In genomic region chr7:157688439-157689268, GRCh38 we compare ENCODE assay signal across 19 cellular contexts.
DNase-seq lines count a peak whose midpoint lies in the region; ATAC-seq and TF ChIP-seq lines count a peak whose summit lies in the region.
"Had no signal": no experiment of that assay in that cellular context is flagged by ENCODE, and none has a peak within 500 bp of the region (broad histone marks: within the 10 kb centered on the region; RNA-seq: fewer than 3 reads in every experiment).

No MANE protein-coding gene starts in this region.

- peak overlapping the region; percentile 99 for H2BK5ac ChIP-seq in neuronal stem cell (ENCODE audit: low read length)

- H3K9me2 ChIP-seq in SK-N-SH (no peaks in the 10 kb centered on the region), HCT116 (ENCODE audit: insufficient read depth) (no peaks in the 10 kb centered on the region)

- no peaks in the 10 kb centered on the region for H3K36me3 Mint-ChIP-seq in endodermal cell (ENCODE audit: low read depth)
- H3K36me3 Mint-ChIP-seq in activated naive CD8-positive, alpha-beta T cell treated with anti-CD3 and anti-CD28 coated beads for 36 hours, result no peaks in the 10 kb centered on the region

- no peaks in the 10 kb centered on the region for H3K27me3 ChIP-seq in SK-N-SH (ENCODE audit: insufficient read depth)
- H3K27me3 ChIP-seq in HCT116 (ENCODE audit: insufficient read depth, low read length), result no peaks in the 10 kb centered on the region
- no peaks in the 10 kb centered on the region for H3K27me3 ChIP-seq in endodermal cell (ENCODE audit: control insufficient read depth, insufficient read depth, low read length, poor library complexity, severe bottlenecking)
- no peaks in the 10 kb centered on the region for H3K27me3 ChIP-seq in neuronal stem cell (ENCODE audit: control insufficient read depth in 3 of 3, insufficient read depth in 3 of 3, low read depth in 1 of 3, low read length in 3 of 3)
- H3K27me3 ChIP-seq: SJSA1 had no signal

- H3K23ac ChIP-seq in neuronal stem cell (ENCODE audit: low read depth, low read length, poor library complexity), result peak overlapping the region; percentile 81

- H3K36me3 ChIP-seq in SK-N-SH (replicated peaks in 1 of 2; ENCODE audit: control insufficient read depth in 1 of 2, insufficient read depth in 2 of 2, low read length in 1 of 2), result peaks cover 0 to 2% of the 10 kb centered on the region in 2 experiments
- no peaks in the 10 kb centered on the region for H3K36me3 ChIP-seq in HCT116 (ENCODE audit: control insufficient read depth in 1 of 2, insufficient read depth in 2 of 2, low read length in 2 of 2)
- H3K36me3 ChIP-seq in endodermal cell (ENCODE audit: control insufficient read depth, insufficient read depth, low read length), result no peaks in the 10 kb centered on the region
- H3K36me3 ChIP-seq in neuronal stem cell (replicated peaks in 1 of 2; ENCODE audit: control insufficient read depth in 2 of 2, insufficient read depth in 2 of 2, low read length in 2 of 2), result peaks cover 0 to 51% of the 10 kb centered on the region in 2 donors
- H3K36me3 ChIP-seq: prostate gland, SJSA1 had no signal

- peak overlapping the region; percentile 100 for H3K18ac ChIP-seq in neuronal stem cell (ENCODE audit: low read length)

- POLR2A ChIA-PET in SK-N-SH (lab: Yijun Ruan, JAX) (no interaction called here), HCT116 (lab: Charles Lee) (no interaction called here)

- DNase-seq in SK-N-SH, result peak; percentile 41
- DNase-seq in HCT116 (ENCODE audit: low read depth, low spot score), result no peak
- peak; percentile 82 for DNase-seq in endodermal cell
- peak; percentile 48 for DNase-seq in neuronal stem cell (ENCODE audit: low spot score)
- DNase-seq in foreskin melanocyte, result no peak
- no peak for DNase-seq in activated naive CD8-positive, alpha-beta T cell treated with anti-CD3 and anti-CD28 coated beads for 36 hours
- DNase-seq: 8988T; activated naive CD4-positive, alpha-beta T cell; DMS79; GOT3; IMR-90; NCI-H1092; NCI-H226; stimulated activated CD4-positive, alpha-beta T cell treated with anti-CD3 and anti-CD28 coated beads, Interleukin-15, amount 100 ng/mL, for 24 hours had no signal

- H2BK12ac ChIP-seq in neuronal stem cell (ENCODE audit: low read length), result peak overlapping the region; percentile 69

- H3F3A ChIP-seq in SK-N-SH (replicated peaks; ENCODE audit: insufficient read depth), result peaks cover 8% of the 10 kb centered on the region

- H3K9ac ChIP-seq in SK-N-SH, result no peak overlapping the region
- H3K9ac ChIP-seq in HCT116 (ENCODE audit: low read length), result no peak overlapping the region
- no peak overlapping the region for H3K9ac ChIP-seq in endodermal cell (ENCODE audit: extremely low read depth, low read length, poor library complexity, severe bottlenecking)
- peak overlapping the region; percentile 94 for H3K9ac ChIP-seq in neuronal stem cell (ENCODE audit: low read depth, low read length, poor library complexity)

- ATAC-seq in SK-N-SH treated with all-trans-retinoic acid at 6 μM for 48 hours, result no peak
- no peak for ATAC-seq in HCT116
- no peak for ATAC-seq in GM18520 (IDR thresholded peaks at IDR 0.05; ENCODE audit: unreplicated experiment)

- H3K14ac ChIP-seq in neuronal stem cell (ENCODE audit: low read length), result peak overlapping the region; percentile 38

- H3K79me1 ChIP-seq in neuronal stem cell (ENCODE audit: low read depth, low read length), result peaks cover 19% of the 10 kb centered on the region

- peak overlapping the region; percentile 99 for H2AK5ac ChIP-seq in neuronal stem cell (ENCODE audit: low read depth, low read length)

- RAD21 ChIA-PET in HCT116 (lab: Charles Lee; ENCODE audit: low non-redundant PET in 1 of 2, low total read pairs in 2 of 2, uncharacterized antibody in 2 of 2, unreplicated experiment in 2 of 2), result no interaction called here

- TF ChIP-seq CTCF in SK-N-SH (IDR thresholded peaks at IDR 0.05) (no peak), HCT116 (IDR thresholded peaks at IDR 0.05 in 2 of 3, conservative IDR thresholded peaks at IDR 0.05 in 1 of 3; ENCODE audit: borderline replicate concordance in 1 of 3, insufficient read depth in 1 of 3, low read depth in 2 of 3, low read length in 2 of 3) (no peak), endodermal cell (conservative IDR thresholded peaks at IDR 0.05) (no peak)

- peaks cover 12% of the 10 kb centered on the region for H3K4me1 Mint-ChIP-seq in endodermal cell
- H3K4me1 Mint-ChIP-seq in activated naive CD8-positive, alpha-beta T cell treated with anti-CD3 and anti-CD28 coated beads for 36 hours, result peaks cover 20% of the 10 kb centered on the region
- H3K4me1 Mint-ChIP-seq: CD14-positive monocyte had no signal

- no peak for TF ChIP-seq POLR2A in HCT116 (IDR thresholded peaks at IDR 0.05; ENCODE audit: borderline replicate concordance, extremely low read depth, insufficient read depth, insufficient read length)

- H3K27ac ChIP-seq in SK-N-SH (ENCODE audit: low read depth in 2 of 2, low read length in 1 of 2) (no peak overlapping the region), HCT116 (ENCODE audit: low read depth, low read length) (no peak overlapping the region), endodermal cell (ENCODE audit: low read depth, low read length) (no peak overlapping the region), neuronal stem cell (replicated peaks; ENCODE audit: low read length) (peak overlapping the region; percentile 94)
- H3K27ac ChIP-seq: prostate gland, SJSA1 had no signal

- TF ChIP-seq RAD21 in SK-N-SH (IDR thresholded peaks at IDR 0.05; ENCODE audit: low read length) (no peak), HCT116 (IDR thresholded peaks at IDR 0.05; ENCODE audit: low read depth) (no peak)

- H2AFZ ChIP-seq in SK-N-SH (ENCODE audit: low read depth), result no peak overlapping the region
- H2AFZ ChIP-seq in HCT116 (ENCODE audit: low read depth, low read length, poor library complexity, severe bottlenecking), result no peak overlapping the region
- no peak overlapping the region for H2AFZ ChIP-seq in neuronal stem cell (ENCODE audit: low read length)

- WGBS in SK-N-SH (ENCODE audit: low lambda C conversion rate), result 89% methylated on average over 67 of the region's 68 CpGs
- 75 to 86% methylated on average over 26 to 67 of the region's 68 CpGs for WGBS in endodermal cell (ENCODE audit: insufficient coverage in 1 of 2, insufficient read length in 1 of 2), 2 experiments
- no CpG with 5 or more reads among the region's 68 CpGs for WGBS in neuronal stem cell (ENCODE audit: extremely low coverage in 2 of 2, insufficient read length in 2 of 2, insufficient replicate concordance in 1 of 2), 2 donors

- H3K4me2 ChIP-seq in SK-N-SH (no peak overlapping the region), HCT116 (ENCODE audit: low read length) (0 out of 2 replicates have a peak overlapping the region, but pooled peaks have one; percentile 96), neuronal stem cell (ENCODE audit: insufficient read depth, low read length, poor library complexity, severe bottlenecking) (peak overlapping the region; percentile 82)

- CTCF ChIA-PET in SK-N-SH (lab: Yijun Ruan, JAX), result interaction anchor here (0.9 to 1.5 kb wide), 2 partner anchors 15 to 136 kb away, joined by 3 to 4 read pairs; no protein-coding TSS in a partner anchor
- CTCF ChIA-PET in HCT116 (lab: Charles Lee), result no interaction called here

- H3K4me3 Mint-ChIP-seq in endodermal cell, result peak overlapping the region; percentile 46
- H3K4me3 Mint-ChIP-seq in activated naive CD8-positive, alpha-beta T cell treated with anti-CD3 and anti-CD28 coated beads for 36 hours, result no peak overlapping the region

- peaks cover 84% of the 10 kb centered on the region for H3K27me3 Mint-ChIP-seq in endodermal cell (ENCODE audit: insufficient read depth)
- H3K27me3 Mint-ChIP-seq in activated naive CD8-positive, alpha-beta T cell treated with anti-CD3 and anti-CD28 coated beads for 36 hours, result peaks cover 69% of the 10 kb centered on the region

- intact Hi-C loops in HCT116 (cut with micrococcal nuclease), result loop anchor here (10.0 kb wide), 1 partner anchor 254 kb away; no protein-coding TSS in a partner anchor

- H2BK120ac ChIP-seq in neuronal stem cell (ENCODE audit: low read depth, low read length), result peak overlapping the region; percentile 98

- TF ChIP-seq EP300 in SK-N-SH (IDR thresholded peaks at IDR 0.05; ENCODE audit: borderline replicate concordance in 1 of 2, low read depth in 1 of 2, low read length in 1 of 2), result no peak

- H3K4me3 ChIP-seq in SK-N-SH (ENCODE audit: low read depth in 2 of 2, low read length in 1 of 2) (no peak overlapping the region), HCT116 (replicated peaks in 1 of 2; ENCODE audit: low read depth in 1 of 2, low read length in 2 of 2) (no peak overlapping the region), endodermal cell (ENCODE audit: low read length) (no peak overlapping the region), neuronal stem cell (ENCODE audit: low read length in 2 of 2) (peak overlapping the region; percentile 98)
- H3K4me3 ChIP-seq: prostate gland, SJSA1 had no signal

- H2BK15ac ChIP-seq in neuronal stem cell (ENCODE audit: low read length), result peak overlapping the region; percentile 69

- peaks cover 5% of the 10 kb centered on the region; the same call in 1 of the 2 replicates for H3K79me2 ChIP-seq in SK-N-SH (ENCODE audit: insufficient read depth)
- peaks cover 7% of the 10 kb centered on the region; the same call in 1 of the 2 replicates for H3K79me2 ChIP-seq in HCT116 (ENCODE audit: insufficient read depth, low read length)

- H3K9me3 Mint-ChIP-seq in endodermal cell, result no peaks in the 10 kb centered on the region
- H3K9me3 Mint-ChIP-seq in activated naive CD8-positive, alpha-beta T cell treated with anti-CD3 and anti-CD28 coated beads for 36 hours, result no peaks in the 10 kb centered on the region

- peak overlapping the region; percentile 6 for H3K4ac ChIP-seq in neuronal stem cell (ENCODE audit: low read length)

- H3K9me3 ChIP-seq in SK-N-SH, result no peaks in the 10 kb centered on the region
- H3K9me3 ChIP-seq in HCT116 (ENCODE audit: control insufficient read depth in 1 of 2, insufficient read depth in 1 of 2, low read depth in 1 of 2, low read length in 2 of 2), result no peaks in the 10 kb centered on the region
- peaks cover 22% of the 10 kb centered on the region for H3K9me3 ChIP-seq in endodermal cell (ENCODE audit: control insufficient read depth, low read length)
- H3K9me3 ChIP-seq in neuronal stem cell (replicated peaks in 1 of 2; ENCODE audit: control insufficient read depth in 2 of 2, insufficient read depth in 1 of 2, low read depth in 1 of 2, low read length in 2 of 2), result no peaks in the 10 kb centered on the region
- H3K9me3 ChIP-seq: prostate gland had no signal

- H4K20me1 ChIP-seq in SK-N-SH (ENCODE audit: insufficient read depth), result no peaks in the 10 kb centered on the region
- H4K20me1 ChIP-seq in HCT116 (ENCODE audit: insufficient read depth), result no peaks in the 10 kb centered on the region

- peak overlapping the region; percentile 53 for H4K91ac ChIP-seq in neuronal stem cell (ENCODE audit: low read depth, low read length, poor library complexity)

- H3K4me1 ChIP-seq in SK-N-SH (ENCODE audit: control insufficient read depth in 1 of 2, insufficient read depth in 2 of 2, low read depth in 1 of 2, low read length in 1 of 2), result peaks cover 0 to 17% of the 10 kb centered on the region in 2 experiments; a peak in 1 of 4 replicates
- peaks cover 0 to 13% of the 10 kb centered on the region in 2 experiments; a peak in 3 of 4 replicates for H3K4me1 ChIP-seq in HCT116 (ENCODE audit: control insufficient read depth in 1 of 2, insufficient read depth in 2 of 2, low read length in 2 of 2)
- H3K4me1 ChIP-seq in endodermal cell (ENCODE audit: control insufficient read depth, insufficient read depth, low read length), result no peaks in the 10 kb centered on the region
- H3K4me1 ChIP-seq in neuronal stem cell (ENCODE audit: control insufficient read depth in 2 of 2, insufficient read depth in 1 of 2, low read depth in 1 of 2, low read length in 2 of 2), result peaks cover 12 to 14% of the 10 kb centered on the region in 2 donors
- H3K4me1 ChIP-seq: prostate gland, SJSA1 had no signal

- BruUV-seq in HCT116 (replicated peaks; lab: Mats Ljungman, UMichigan), result no TSS peak

- no peak overlapping the region for H3K27ac Mint-ChIP-seq in endodermal cell
- H3K27ac Mint-ChIP-seq in activated naive CD8-positive, alpha-beta T cell treated with anti-CD3 and anti-CD28 coated beads for 36 hours, result no peak overlapping the region
- H3K27ac Mint-ChIP-seq: CD14-positive monocyte had no signal

- H4K8ac ChIP-seq in neuronal stem cell (ENCODE audit: low read depth, low read length), result no peak overlapping the region

Comparison
In these comparisons a context has a peak if more than half of its experiments do, and no peak if none do; other contexts are left out.
1. DNase-seq: peak in SK-N-SH (single experiment), endodermal cell (single experiment) and neuronal stem cell (single experiment); none in HCT116 (single experiment), foreskin melanocyte (single experiment) and activated naive CD8-positive, alpha-beta T cell treated with anti-CD3 and anti-CD28 coated beads for 36 hours (single experiment).
2. H3K4me3 ChIP-seq: peak in neuronal stem cell (2 of 2); none in SK-N-SH (0 of 2), HCT116 (0 of 2) and endodermal cell (single experiment).